In the genomic region with DNA sequence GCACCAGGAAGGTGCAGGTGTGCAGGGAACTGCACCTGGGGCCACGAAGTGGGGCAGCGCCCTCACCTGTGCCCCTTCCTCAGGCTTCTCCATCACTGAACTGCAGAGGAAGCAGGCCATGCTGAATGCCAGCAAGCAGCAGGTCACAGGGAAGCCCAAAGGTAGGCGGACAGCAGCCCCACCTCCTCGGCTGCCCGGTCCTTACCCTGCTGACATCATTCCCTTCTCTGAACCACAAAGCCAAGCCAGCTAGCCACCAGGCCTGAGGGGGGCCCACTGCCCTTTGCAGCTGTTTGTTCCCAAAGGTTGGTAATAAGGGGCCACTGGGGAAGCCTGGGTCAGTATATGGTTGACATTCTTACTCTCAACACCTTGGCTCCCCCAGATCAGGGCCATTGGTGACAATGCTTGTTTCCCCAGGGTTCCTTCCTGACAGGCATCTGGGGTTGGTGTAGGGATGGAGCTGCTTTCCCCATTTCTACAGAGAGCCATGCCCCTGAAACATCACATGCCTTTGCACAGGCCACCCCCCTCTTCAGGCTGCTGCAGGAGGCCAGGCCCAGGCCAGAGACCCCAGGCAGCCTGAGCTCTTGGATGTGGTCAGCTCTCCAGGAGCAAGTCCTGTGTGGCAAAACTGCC, we compare ENCODE assay signal across 15 cellular contexts.
"Had no signal": no experiment of that assay in that cellular context is flagged by ENCODE, and none has a peak within 500 bp of the region (broad histone marks: within the 10 kb centered on the region; RNA-seq: fewer than 3 reads in every experiment).

No MANE protein-coding gene starts in this region.

- H3K4me1 ChIP-seq: adrenal gland, prostate gland had no signal

- H3K27me3 ChIP-seq: adrenal gland, cardiac muscle cell had no signal

- H3K9me3 ChIP-seq: adrenal gland, prostate gland had no signal

- DNase-seq: activated CD4-positive, alpha-beta memory T cell treated with anti-CD3 and anti-CD28 coated beads for 36 hours; activated CD4-positive, alpha-beta T cell treated with anti-CD3 and anti-CD28 coated beads for 1 hour; activated effector memory CD4-positive, alpha-beta T cell treated with anti-CD3 and anti-CD28 coated beads, Interleukin-2, amount 50 U/mL, for 16 hours; activated T-cell treated with anti-CD3 and anti-CD28 coated beads, Interleukin-2, amount 50 U/mL, for 4 hours; foreskin melanocyte; occipital lobe; right cardiac atrium; stimulated activated CD4-positive, alpha-beta T cell treated with anti-CD3 and anti-CD28 coated beads, Interleukin-4, amount 100 ng/mL, for 4 hours; stimulated activated CD8-positive, alpha-beta memory T cell treated with anti-CD3 and anti-CD28 coated beads, Interleukin-4, amount 100 ng/mL, for 48 hours; stimulated activated naive CD4-positive, alpha-beta T cell treated with Interleukin-2 at 50 U/mL for 16 hours; T-helper 1 cell had no signal

- H3K27ac ChIP-seq: adrenal gland, cardiac muscle cell, prostate gland had no signal

- H3K4me2 ChIP-seq: smooth muscle cell had no signal

- ATAC-seq: activated T-cell treated with anti-CD3 and anti-CD28 coated beads, Interleukin-2, amount 50 U/mL, for 4 hours had no signal

- H3K4me3 ChIP-seq: adrenal gland, cardiac muscle cell, prostate gland, smooth muscle cell had no signal
